ENCODE assay signal across 10 cellular contexts in the genomic region with DNA sequence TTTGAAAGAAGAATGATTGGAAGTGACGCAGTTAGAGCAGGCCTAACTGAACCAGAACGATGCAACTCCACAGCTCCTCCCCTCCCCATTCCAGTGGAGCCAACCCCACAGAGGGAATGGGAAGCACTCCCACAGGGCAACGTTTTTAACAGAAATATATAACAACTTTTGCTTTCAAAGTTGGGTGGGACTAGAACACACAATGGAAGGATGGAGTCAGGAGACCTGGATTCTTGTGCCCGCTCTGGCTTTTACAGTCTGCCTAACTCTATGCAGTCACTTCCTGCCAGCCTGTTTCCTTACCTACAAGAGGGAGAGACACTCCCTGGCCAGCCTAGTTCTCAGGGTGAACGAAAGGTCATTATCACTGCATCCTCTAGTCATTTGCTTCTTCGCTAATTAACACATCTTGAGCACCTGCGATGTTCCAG.
DNase-seq lines count a peak whose midpoint lies in the region; ATAC-seq and TF ChIP-seq lines count a peak whose summit lies in the region.
"Had no signal": no experiment of that assay in that cellular context is flagged by ENCODE, and none has a peak within 500 bp of the region (broad histone marks: within the 10 kb centered on the region; RNA-seq: fewer than 3 reads in every experiment).

No MANE protein-coding gene starts in this region.

- H3K36me3 ChIP-seq in endocrine pancreas (ENCODE audit: control insufficient read depth, insufficient read depth, low read length) (no peaks in the 10 kb centered on the region), mucosa of rectum (ENCODE audit: control insufficient read depth in 2 of 2, insufficient read depth in 2 of 2, low read length in 2 of 2) (no peaks in the 10 kb centered on the region), upper lobe of left lung (peaks cover 0 to 9% (median 0%) of the 10 kb centered on the region in 4 donors)

- H3K4me1 ChIP-seq in endocrine pancreas (ENCODE audit: control insufficient read depth, insufficient read depth, low read length), result peaks cover 12% of the 10 kb centered on the region
- peaks cover 43 to 46% of the 10 kb centered on the region in 2 donors for H3K4me1 ChIP-seq in mucosa of rectum (ENCODE audit: control insufficient read depth in 2 of 2, insufficient read depth in 2 of 2, low read length in 2 of 2)
- peaks cover 62 to 75% (median 65%) of the 10 kb centered on the region in 4 donors for H3K4me1 ChIP-seq in upper lobe of left lung

- no peaks in the 10 kb centered on the region for H3K27me3 ChIP-seq in endocrine pancreas (ENCODE audit: control insufficient read depth, insufficient read depth, low read length)
- no peaks in the 10 kb centered on the region for H3K27me3 ChIP-seq in mucosa of rectum (ENCODE audit: control insufficient read depth in 2 of 2, insufficient read depth in 2 of 2, low read length in 2 of 2)
- no peaks in the 10 kb centered on the region for H3K27me3 ChIP-seq in upper lobe of left lung

- WGBS in upper lobe of left lung, 2 donors, result 38 to 51% methylated on average over 7 of the region's 7 CpGs

- DNase-seq in NCI-H69 (lab: John Stamatoyannopoulos, UW) (peak; percentile 81), upper lobe of left lung (no peak), 8988T (no peak)
- no peak for DNase-seq in activated CD8-positive, alpha-beta memory T cell treated with anti-CD3 and anti-CD28 coated beads for 24 hours
- DNase-seq: GOT3, NCI-H82 had no signal

- H3K9ac ChIP-seq in endocrine pancreas (ENCODE audit: control insufficient read depth, insufficient read depth, low read length), result peak overlapping the region; percentile 35
- H3K9ac ChIP-seq in mucosa of rectum (ENCODE audit: low read depth in 1 of 2, low read length in 2 of 2), result peak overlapping the region; percentile 47 to 55

- no peak for ATAC-seq in upper lobe of left lung (ENCODE audit: low FRiP score in 2 of 2)
- ATAC-seq in GM18511 (IDR thresholded peaks at IDR 0.05; ENCODE audit: unreplicated experiment), result no peak

- H3K27ac ChIP-seq in mucosa of rectum (ENCODE audit: low read depth in 2 of 2, low read length in 2 of 2) (peak overlapping the region; percentile 86 to 89), upper lobe of left lung (peak overlapping the region; percentile 70 to 93 (median 78))
- H3K27ac ChIP-seq: HL-60 had no signal

- H3K9me3 ChIP-seq in endocrine pancreas (ENCODE audit: control insufficient read depth, low read length) (no peaks in the 10 kb centered on the region), mucosa of rectum (ENCODE audit: control insufficient read depth in 2 of 2, low read length in 2 of 2) (no peaks in the 10 kb centered on the region), upper lobe of left lung (no peaks in the 10 kb centered on the region)

- H3K4me3 ChIP-seq in endocrine pancreas (ENCODE audit: control insufficient read depth, insufficient read depth, low read length) (no peak overlapping the region), mucosa of rectum (ENCODE audit: low read length in 2 of 2) (no peak overlapping the region), upper lobe of left lung (no peak overlapping the region)

- no peak for TF ChIP-seq CTCF in upper lobe of left lung (IDR thresholded peaks at IDR 0.05)

- TF ChIP-seq EP300 in upper lobe of left lung (IDR thresholded peaks at IDR 0.05), result no peak

- no peak for TF ChIP-seq POLR2A in upper lobe of left lung (IDR thresholded peaks at IDR 0.05)
